In genomic region chr5:18395126-18396110, GRCh38 we compare ENCODE assay signal across 13 cellular contexts.
"Had no signal": no experiment of that assay in that cellular context is flagged by ENCODE, and none has a peak within 500 bp of the region (broad histone marks: within the 10 kb centered on the region; RNA-seq: fewer than 3 reads in every experiment).

No MANE protein-coding gene starts in this region.

- H3K9me3 ChIP-seq: suprapubic skin had no signal

- DNase-seq: activated CD4-positive, alpha-beta T cell treated with anti-CD3 and anti-CD28 coated beads, Interleukin-2, amount 50 U/mL, for 1 hour; activated naive CD4-positive, alpha-beta T cell treated with anti-CD3 and anti-CD28 coated beads, Interleukin-2, amount 10 ng/mL, durations not matched to agents 7 days and 5 days; activated T-cell treated with anti-CD3 and anti-CD28 coated beads for 4 hours; head of caudate nucleus; mesenchymal stem cell; stimulated activated CD4-positive, alpha-beta T cell treated with anti-CD3 and anti-CD28 coated beads, Interleukin-2, amount 100 ng/mL, for 48 hours; stimulated activated CD8-positive, alpha-beta memory T cell treated with anti-CD3 and anti-CD28 coated beads, Interleukin-4, amount 100 ng/mL, for 48 hours; stimulated activated naive CD8-positive, alpha-beta T cell treated with anti-CD3 and anti-CD28 coated beads, Interleukin-15, Interleukin-2, amounts not matched to agents 100 U/mL and 50 U/mL, for 24 hours had no signal

- H3K27ac Mint-ChIP-seq: activated naive CD4-positive, alpha-beta T cell treated with anti-CD3 and anti-CD28 coated beads, Interleukin-2, amount 10 ng/mL, durations not matched to agents 7 days and 5 days; activated T-helper 2 cell treated with anti-CD3 and anti-CD28 coated beads, Interferon-gamma antibody, Interleukin-2, Interleukin-4, amounts not matched to agents 10 μg/mL and 5 μg/mL and 100 μg/mL, durations not matched to agents 14 hours and 24 hours and 36 hours; natural killer cell treated with Interleukin-12 subunit alpha and Interleukin-12 subunit beta and Interleukin-15 and Interleukin-18, amount 100 ng/mL, for 72 hours; type B pancreatic cell had no signal

- H3K27ac ChIP-seq: foreskin keratinocyte, suprapubic skin had no signal

- H3K9me3 Mint-ChIP-seq: activated naive CD4-positive, alpha-beta T cell treated with anti-CD3 and anti-CD28 coated beads, Interleukin-2, amount 10 ng/mL, durations not matched to agents 7 days and 5 days; activated T-helper 2 cell treated with anti-CD3 and anti-CD28 coated beads, Interferon-gamma antibody, Interleukin-2, Interleukin-4, amounts not matched to agents 10 μg/mL and 5 μg/mL and 100 μg/mL, durations not matched to agents 14 hours and 24 hours and 36 hours; type B pancreatic cell had no signal

- H3K4me3 Mint-ChIP-seq: activated naive CD4-positive, alpha-beta T cell treated with anti-CD3 and anti-CD28 coated beads, Interleukin-2, amount 10 ng/mL, durations not matched to agents 7 days and 5 days; natural killer cell treated with Interleukin-12 subunit alpha and Interleukin-12 subunit beta and Interleukin-15 and Interleukin-18, amount 100 ng/mL, for 72 hours; type B pancreatic cell had no signal

- H3K36me3 ChIP-seq: suprapubic skin had no signal

- ATAC-seq: natural killer cell treated with Interleukin-12 subunit alpha and Interleukin-12 subunit beta and Interleukin-15 and Interleukin-18, amount 100 ng/mL, for 72 hours; stimulated activated naive CD8-positive, alpha-beta T cell treated with anti-CD3 and anti-CD28 coated beads, Interleukin-15, Interleukin-2, amounts not matched to agents 100 U/mL and 50 U/mL, for 24 hours had no signal

- H3K4me3 ChIP-seq: suprapubic skin had no signal

- H3K36me3 Mint-ChIP-seq: activated naive CD4-positive, alpha-beta T cell treated with anti-CD3 and anti-CD28 coated beads, Interleukin-2, amount 10 ng/mL, durations not matched to agents 7 days and 5 days; natural killer cell treated with Interleukin-12 subunit alpha and Interleukin-12 subunit beta and Interleukin-15 and Interleukin-18, amount 100 ng/mL, for 72 hours; type B pancreatic cell had no signal

- H3K4me1 Mint-ChIP-seq: activated naive CD4-positive, alpha-beta T cell treated with anti-CD3 and anti-CD28 coated beads, Interleukin-2, amount 10 ng/mL, durations not matched to agents 7 days and 5 days had no signal

- H3K27me3 Mint-ChIP-seq: activated naive CD4-positive, alpha-beta T cell treated with anti-CD3 and anti-CD28 coated beads, Interleukin-2, amount 10 ng/mL, durations not matched to agents 7 days and 5 days; natural killer cell treated with Interleukin-12 subunit alpha and Interleukin-12 subunit beta and Interleukin-15 and Interleukin-18, amount 100 ng/mL, for 72 hours had no signal

- H3K4me1 ChIP-seq: foreskin keratinocyte had no signal

- H3K27me3 ChIP-seq: foreskin keratinocyte, suprapubic skin had no signal
